ENCODE assay signal across 20 cellular contexts in genomic region chr3:94349310-94349848, GRCh38.
DNase-seq lines count a peak whose midpoint lies in the region; ATAC-seq and TF ChIP-seq lines count a peak whose summit lies in the region.
"Had no signal": no experiment of that assay in that cellular context is flagged by ENCODE, and none has a peak within 500 bp of the region (broad histone marks: within the 10 kb centered on the region; RNA-seq: fewer than 3 reads in every experiment).

No MANE protein-coding gene starts in this region.

- no peak overlapping the region for H3K27ac Mint-ChIP-seq in WTC11
- H3K27ac Mint-ChIP-seq: CD8-positive, alpha-beta T cell had no signal

- H3K27me3 Mint-ChIP-seq in WTC11 (ENCODE audit: low read depth) = no peaks in the 10 kb centered on the region; the same call in 1 of the 2 replicates

- H3K36me3 Mint-ChIP-seq in WTC11 = peaks cover 17% of the 10 kb centered on the region
- H3K36me3 Mint-ChIP-seq: CD8-positive, alpha-beta T cell had no signal

- no peak for TF ChIP-seq CTCF in WTC11 (IDR thresholded peaks at IDR 0.05)
- TF ChIP-seq CTCF in omental fat pad (IDR thresholded peaks at IDR 0.05) = no peak

- DNase-seq in NCI-H1105 treated with DMSO at 0.1 percent for 48 hours (lab: John Stamatoyannopoulos, UW) (peak; percentile 25), NCI-H1105 (lab: John Stamatoyannopoulos, UW) (no peak), WTC11 (ENCODE audit: low spot score) (no peak), iPS-NIHi7 (ENCODE audit: extremely low spot score) (peak; percentile 26), omental fat pad (ENCODE audit: low spot score) (no peak), AG08395 (ENCODE audit: low spot score) (no peak)
- DNase-seq in activated CD4-positive, CD25-positive, alpha-beta regulatory T cell (lab: John Stamatoyannopoulos, UW) = no peak
- DNase-seq: ACHN; C1 segment of cervical spinal cord; CD8-positive, alpha-beta T cell; GDM1; KG1; NCI-H1092; NCI-H2081 treated with DMSO at 0.1 percent for 48 hours; NCI-H2171 treated with DMSO at 0.1 percent for 48 hours; NCI-H446; NCI-H526 had no signal

- peaks cover 43% of the 10 kb centered on the region for H3K4me1 Mint-ChIP-seq in WTC11

- POLR2A ChIA-PET in WTC11 (lab: Charles Lee) = no interaction called here

- CTCF ChIA-PET in WTC11 (lab: Charles Lee) = interaction anchor here (3.4 kb wide), 1 partner anchor 100 kb away, joined by 11 read pairs; no protein-coding TSS in a partner anchor

- peaks cover 26% of the 10 kb centered on the region for H3K9me3 Mint-ChIP-seq in WTC11
- H3K9me3 Mint-ChIP-seq: CD8-positive, alpha-beta T cell had no signal

- ATAC-seq in WTC11 (peak; percentile 93), omental fat pad (ENCODE audit: low FRiP score) (peak; percentile 57), HG02852 (IDR thresholded peaks at IDR 0.05; ENCODE audit: unreplicated experiment) (no peak)
- ATAC-seq: CD8-positive, alpha-beta T cell; Panc1; SK-N-SH treated with all-trans-retinoic acid at 6 μM for 48 hours had no signal

- no peak overlapping the region for H3K4me3 Mint-ChIP-seq in WTC11
- H3K4me3 Mint-ChIP-seq: CD8-positive, alpha-beta T cell had no signal

TF ChIP-seq in WTC11, 78 proteins besides CTCF, POLR2A, EP300 and RAD21:
- no peak for TF ChIP-seq CREM (CRISPR knock-in tag; IDR thresholded peaks at IDR 0.05)
- TF ChIP-seq CBFB (CRISPR knock-in tag; IDR thresholded peaks at IDR 0.05; ENCODE audit: low read depth) = no peak
- TF ChIP-seq, protein P1, sequence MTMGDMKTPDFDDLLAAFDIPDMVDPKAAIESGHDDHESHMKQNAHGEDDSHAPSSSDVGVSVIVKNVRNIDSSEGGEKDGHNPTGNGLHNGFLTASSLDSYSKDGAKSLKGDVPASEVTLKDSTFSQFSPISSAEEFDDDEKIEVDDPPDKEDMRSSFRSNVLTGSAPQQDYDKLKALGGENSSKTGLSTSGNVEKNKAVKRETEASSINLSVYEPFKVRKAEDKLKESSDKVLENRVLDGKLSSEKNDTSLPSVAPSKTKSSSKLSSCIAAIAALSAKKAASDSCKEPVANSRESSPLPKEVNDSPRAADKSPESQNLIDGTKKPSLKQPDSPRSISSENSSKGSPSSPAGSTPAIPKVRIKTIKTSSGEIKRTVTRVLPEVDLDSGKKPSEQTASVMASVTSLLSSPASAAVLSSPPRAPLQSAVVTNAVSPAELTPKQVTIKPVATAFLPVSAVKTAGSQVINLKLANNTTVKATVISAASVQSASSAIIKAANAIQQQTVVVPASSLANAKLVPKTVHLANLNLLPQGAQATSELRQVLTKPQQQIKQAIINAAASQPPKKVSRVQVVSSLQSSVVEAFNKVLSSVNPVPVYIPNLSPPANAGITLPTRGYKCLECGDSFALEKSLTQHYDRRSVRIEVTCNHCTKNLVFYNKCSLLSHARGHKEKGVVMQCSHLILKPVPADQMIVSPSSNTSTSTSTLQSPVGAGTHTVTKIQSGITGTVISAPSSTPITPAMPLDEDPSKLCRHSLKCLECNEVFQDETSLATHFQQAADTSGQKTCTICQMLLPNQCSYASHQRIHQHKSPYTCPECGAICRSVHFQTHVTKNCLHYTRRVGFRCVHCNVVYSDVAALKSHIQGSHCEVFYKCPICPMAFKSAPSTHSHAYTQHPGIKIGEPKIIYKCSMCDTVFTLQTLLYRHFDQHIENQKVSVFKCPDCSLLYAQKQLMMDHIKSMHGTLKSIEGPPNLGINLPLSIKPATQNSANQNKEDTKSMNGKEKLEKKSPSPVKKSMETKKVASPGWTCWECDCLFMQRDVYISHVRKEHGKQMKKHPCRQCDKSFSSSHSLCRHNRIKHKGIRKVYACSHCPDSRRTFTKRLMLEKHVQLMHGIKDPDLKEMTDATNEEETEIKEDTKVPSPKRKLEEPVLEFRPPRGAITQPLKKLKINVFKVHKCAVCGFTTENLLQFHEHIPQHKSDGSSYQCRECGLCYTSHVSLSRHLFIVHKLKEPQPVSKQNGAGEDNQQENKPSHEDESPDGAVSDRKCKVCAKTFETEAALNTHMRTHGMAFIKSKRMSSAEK (CRISPR knock-in tag; IDR thresholded peaks at IDR 0.05; ENCODE audit: borderline replicate concordance) = no peak
- TF ChIP-seq KAT7 (CRISPR knock-in tag; IDR thresholded peaks at IDR 0.05; ENCODE audit: borderline replicate concordance) = no peak
- TF ChIP-seq MYBL2 (CRISPR knock-in tag; IDR thresholded peaks at IDR 0.05) = no peak
- TF ChIP-seq CREB1 (CRISPR knock-in tag; IDR thresholded peaks at IDR 0.05) = no peak
- TF ChIP-seq, protein P2, sequence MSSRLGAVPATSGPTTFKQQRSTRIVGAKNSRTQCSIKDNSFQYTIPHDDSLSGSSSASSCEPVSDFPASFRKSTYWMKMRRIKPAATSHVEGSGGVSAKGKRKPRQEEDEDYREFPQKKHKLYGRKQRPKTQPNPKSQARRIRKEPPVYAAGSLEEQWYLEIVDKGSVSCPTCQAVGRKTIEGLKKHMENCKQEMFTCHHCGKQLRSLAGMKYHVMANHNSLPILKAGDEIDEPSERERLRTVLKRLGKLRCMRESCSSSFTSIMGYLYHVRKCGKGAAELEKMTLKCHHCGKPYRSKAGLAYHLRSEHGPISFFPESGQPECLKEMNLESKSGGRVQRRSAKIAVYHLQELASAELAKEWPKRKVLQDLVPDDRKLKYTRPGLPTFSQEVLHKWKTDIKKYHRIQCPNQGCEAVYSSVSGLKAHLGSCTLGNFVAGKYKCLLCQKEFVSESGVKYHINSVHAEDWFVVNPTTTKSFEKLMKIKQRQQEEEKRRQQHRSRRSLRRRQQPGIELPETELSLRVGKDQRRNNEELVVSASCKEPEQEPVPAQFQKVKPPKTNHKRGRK (CRISPR knock-in tag; IDR thresholded peaks at IDR 0.05; ENCODE audit: borderline replicate concordance) = no peak

Comparison
In these comparisons a context has a peak if more than half of its experiments do, and no peak if none do; other contexts are left out.
1. DNase-seq: peak in NCI-H1105 treated with DMSO at 0.1 percent for 48 hours (single experiment) and iPS-NIHi7 (single experiment); none in NCI-H1105 (single experiment), WTC11 (single experiment), omental fat pad (single experiment), activated CD4-positive, CD25-positive, alpha-beta regulatory T cell (0 of 4) and AG08395 (single experiment).